ENCODE assay signal across 19 cellular contexts in the genomic region with DNA sequence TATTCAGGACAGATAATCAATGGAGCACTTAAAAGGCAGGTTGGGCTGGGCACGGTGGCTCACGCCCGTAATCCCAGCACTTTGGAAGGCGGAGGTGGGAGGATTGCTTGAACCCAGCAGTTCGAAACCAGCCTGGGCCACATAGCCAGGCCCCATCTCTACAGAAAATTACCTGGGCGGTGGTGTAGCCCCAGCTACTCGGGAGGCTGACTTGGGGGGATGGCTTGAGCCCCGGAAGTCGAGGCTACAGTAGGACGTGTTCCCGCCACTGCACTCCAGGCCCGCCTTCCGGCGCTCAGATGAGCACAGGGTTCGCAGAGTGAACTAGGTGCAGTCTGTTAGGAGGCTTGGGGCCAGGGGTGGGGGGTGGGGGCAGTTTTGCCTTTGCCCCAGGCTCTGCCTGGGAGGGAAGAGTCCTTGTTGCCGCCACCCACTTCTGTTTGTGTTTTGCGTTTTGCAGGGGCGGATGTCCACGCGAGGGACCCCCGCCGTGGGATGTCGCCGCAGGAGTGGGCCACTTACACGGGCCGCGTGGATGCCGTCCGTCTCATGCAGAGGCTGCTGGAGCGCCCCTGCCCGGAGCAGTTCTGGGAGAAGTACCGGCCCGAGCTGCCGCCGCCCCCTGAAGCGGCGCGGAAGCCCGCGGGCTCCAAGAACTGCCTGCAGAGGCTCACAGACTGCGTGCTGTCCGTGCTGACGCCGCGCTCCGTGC.
A peak's percentile ranks its signal among the peaks of the same experiment; 100 is the strongest.
DNase-seq lines count a peak whose midpoint lies in the region; ATAC-seq and TF ChIP-seq lines count a peak whose summit lies in the region.
"Had no signal": no experiment of that assay in that cellular context is flagged by ENCODE, and none has a peak within 500 bp of the region (broad histone marks: within the 10 kb centered on the region; RNA-seq: fewer than 3 reads in every experiment).

No MANE protein-coding gene starts in this region.

- H3K4me3 ChIP-seq in right atrium auricular region, result no peak overlapping the region
- H3K4me3 ChIP-seq in dorsolateral prefrontal cortex, result peak overlapping the region in 38 of 59 donors; percentile 11 to 56 (median 32)
- H3K4me3 ChIP-seq in sigmoid colon, result no peak overlapping the region
- H3K4me3 ChIP-seq: SK-N-MC had no signal

- DNase-seq in Right ventricle myocardium inferior (ENCODE audit: missing footprints) (peak; percentile 56), right atrium auricular region (ENCODE audit: low spot score) (no peak), dorsolateral prefrontal cortex (no peak), sigmoid colon (peak; percentile 47), NCI-H2196 treated with DMSO at 0.1 percent for 48 hours (lab: John Stamatoyannopoulos, UW; ENCODE audit: unreplicated experiment) (no peak)
- DNase-seq: CD8-positive, alpha-beta memory T cell; Kasumi-1; MM.1S; NCI-H1105; NCI-H1694 treated with DMSO at 0.1 percent for 48 hours; NCI-H2107; NCI-H2227 treated with DMSO at 0.1 percent for 48 hours; NCI-H510A treated with DMSO at 0.1 percent for 48 hours; NCI-H82; OCI-M1; SHP77 had no signal

- WGBS in sigmoid colon, 2 donors, result 72 to 75% methylated on average over 46 of the region's 46 CpGs

- intact Hi-C loops in Right ventricle myocardium inferior (cut with DNase I) (no loop called here), dorsolateral prefrontal cortex (cut with DNase I) (no loop called here), sigmoid colon (cut with DNase I) (no loop called here)

- H3K27ac ChIP-seq in right atrium auricular region (no peak overlapping the region), dorsolateral prefrontal cortex (peak overlapping the region in 13 of 59 donors; percentile 4 to 60 (median 36)), sigmoid colon (no peak overlapping the region)
- H3K27ac ChIP-seq: SK-N-MC had no signal

- H3K4me1 ChIP-seq in right atrium auricular region (peaks cover 0 to 13% of the 10 kb centered on the region in 2 donors), sigmoid colon (peaks cover 0 to 4% (median 0%) of the 10 kb centered on the region in 4 donors)

- H3K27me3 ChIP-seq in right atrium auricular region (no peaks in the 10 kb centered on the region), dorsolateral prefrontal cortex (peaks cover 0 to 23% (median 0%) of the 10 kb centered on the region in 45 donors), sigmoid colon (peaks cover 7 to 41% (median 16%) of the 10 kb centered on the region in 3 donors)

- H3K9me3 ChIP-seq in right atrium auricular region (no peaks in the 10 kb centered on the region), sigmoid colon (no peaks in the 10 kb centered on the region)

- ATAC-seq in Right ventricle myocardium inferior, result no peak
- no peak for ATAC-seq in HG03378 (IDR thresholded peaks at IDR 0.05; ENCODE audit: unreplicated experiment)
- no peak for ATAC-seq in GM18511 (IDR thresholded peaks at IDR 0.05; ENCODE audit: unreplicated experiment)

- no peak for TF ChIP-seq CTCF in right atrium auricular region (IDR thresholded peaks at IDR 0.05)
- no peak for TF ChIP-seq CTCF in dorsolateral prefrontal cortex (IDR thresholded peaks at IDR 0.05 in 54 of 56, conservative IDR thresholded peaks at IDR 0.05 in 2 of 56; ENCODE audit: low read depth in 1 of 56, partially characterized antibody in 56 of 56)
- no peak for TF ChIP-seq CTCF in sigmoid colon (IDR thresholded peaks at IDR 0.05)

- no peak for TF ChIP-seq POLR2A in sigmoid colon (IDR thresholded peaks at IDR 0.05)

- TF ChIP-seq EP300 in sigmoid colon (IDR thresholded peaks at IDR 0.05), result no peak

- H3K36me3 ChIP-seq in right atrium auricular region, result no peaks in the 10 kb centered on the region
- H3K36me3 ChIP-seq in sigmoid colon, result no peaks in the 10 kb centered on the region

Comparison
In these comparisons a context has a peak if more than half of its experiments do, and no peak if none do; other contexts are left out.
1. DNase-seq: peak in Right ventricle myocardium inferior (single experiment) and sigmoid colon (single experiment); none in right atrium auricular region (single experiment), dorsolateral prefrontal cortex (0 of 10) and NCI-H2196 treated with DMSO at 0.1 percent for 48 hours (single experiment).
2. H3K4me3 ChIP-seq: peak in dorsolateral prefrontal cortex (38 of 59); none in right atrium auricular region (0 of 2) and sigmoid colon (0 of 4).